Comparison of ENCODE assay signal across 9 cellular contexts in genomic region chr5:58497956-58498942, GRCh38. TPM values are rescaled to one million over a fixed set of nuclear protein-coding genes. Genes with fewer than 3 reads are reported as not detected.
DNase-seq lines count a peak whose midpoint lies in the region; ATAC-seq, FAIRE-seq and TF ChIP-seq lines count a peak whose summit lies in the region.
"Had no signal": no experiment of that assay in that cellular context is flagged by ENCODE, and none has a peak within 500 bp of the region (broad histone marks: within the 10 kb centered on the region; RNA-seq: fewer than 3 reads in every experiment).

No MANE protein-coding gene starts in this region.

- no peaks in the 10 kb centered on the region for H3K9me3 ChIP-seq in WERI-Rb-1 (ENCODE audit: severe bottlenecking)
- no peaks in the 10 kb centered on the region for H3K9me3 ChIP-seq in hepatocyte (ENCODE audit: low read depth)
- H3K9me3 ChIP-seq in smooth muscle cell (replicated peaks; ENCODE audit: low read depth) = no peaks in the 10 kb centered on the region

- H3K36me3 ChIP-seq in GM23338 (ENCODE audit: insufficient read depth) = no peaks in the 10 kb centered on the region
- no peaks in the 10 kb centered on the region for H3K36me3 ChIP-seq in WERI-Rb-1
- no peaks in the 10 kb centered on the region for H3K36me3 ChIP-seq in hepatocyte (replicated peaks; ENCODE audit: insufficient read depth, low read depth)
- no peaks in the 10 kb centered on the region for H3K36me3 ChIP-seq in smooth muscle cell (ENCODE audit: low read depth)

- H3F3A ChIP-seq in GM23338 (replicated peaks; ENCODE audit: low read depth) = no peaks in the 10 kb centered on the region
- H3F3A ChIP-seq in smooth muscle cell (ENCODE audit: low read depth) = no peaks in the 10 kb centered on the region

- no peak overlapping the region for H2AFZ ChIP-seq in GM23338
- no peak overlapping the region for H2AFZ ChIP-seq in hepatocyte
- H2AFZ ChIP-seq in smooth muscle cell (ENCODE audit: low read depth) = peak overlapping the region; percentile 10

- no peak overlapping the region for H3K4me3 ChIP-seq in GM23338
- H3K4me3 ChIP-seq in WERI-Rb-1 (ENCODE audit: low read depth, low read length) = no peak overlapping the region
- no peak overlapping the region for H3K4me3 ChIP-seq in hepatocyte
- H3K4me3 ChIP-seq in smooth muscle cell = no peak overlapping the region

- no peak overlapping the region for H3K4me3 Mint-ChIP-seq in GM23338
- H3K4me3 Mint-ChIP-seq: activated naive CD8-positive, alpha-beta T cell treated with anti-CD3 and anti-CD28 coated beads, Interleukin-2, amount 10 ng/mL, durations not matched to agents 7 days and 5 days had no signal

- WGBS in hepatocyte (ENCODE audit: low lambda C conversion rate, missing lambda C conversion rate) = 40% methylated on average over 3 of the region's 3 CpGs
- WGBS in smooth muscle cell (ENCODE audit: low lambda C conversion rate) = 44% methylated on average over 3 of the region's 3 CpGs

- H3K27ac Mint-ChIP-seq in GM23338 = no peak overlapping the region
- H3K27ac Mint-ChIP-seq: activated naive CD8-positive, alpha-beta T cell treated with anti-CD3 and anti-CD28 coated beads, Interleukin-2, amount 10 ng/mL, durations not matched to agents 7 days and 5 days had no signal

- H3K79me2 ChIP-seq in GM23338 (replicated peaks; ENCODE audit: insufficient read depth) (no peaks in the 10 kb centered on the region), hepatocyte (no peaks in the 10 kb centered on the region), smooth muscle cell (ENCODE audit: low read depth) (no peaks in the 10 kb centered on the region)

- peak; percentile 77 for DNase-seq in GM23338 (ENCODE audit: low spot score)
- DNase-seq in WERI-Rb-1 = peak; percentile 48
- peak; percentile 51 for DNase-seq in hepatocyte (ENCODE audit: low spot score)
- DNase-seq in smooth muscle cell (lab: John Stamatoyannopoulos, UW; ENCODE audit: unreplicated experiment) = peak; percentile 1
- DNase-seq: activated naive CD8-positive, alpha-beta T cell treated with anti-CD3 and anti-CD28 coated beads, Interleukin-2, amount 10 ng/mL, durations not matched to agents 7 days and 5 days had no signal

- peaks cover 9% of the 10 kb centered on the region for H3K4me1 ChIP-seq in GM23338 (ENCODE audit: insufficient read depth)
- H3K4me1 ChIP-seq in hepatocyte (ENCODE audit: insufficient read depth) = no peaks in the 10 kb centered on the region
- H3K4me1 ChIP-seq in smooth muscle cell (ENCODE audit: low read depth) = no peaks in the 10 kb centered on the region

- H3K4me2 ChIP-seq in GM23338 (no peak overlapping the region), hepatocyte (no peak overlapping the region), smooth muscle cell (no peak overlapping the region)

- H3K4me1 Mint-ChIP-seq in GM23338 = peaks cover 5% of the 10 kb centered on the region; the same call in 2 of the 3 replicates
- H3K4me1 Mint-ChIP-seq: activated naive CD8-positive, alpha-beta T cell treated with anti-CD3 and anti-CD28 coated beads, Interleukin-2, amount 10 ng/mL, durations not matched to agents 7 days and 5 days had no signal

- H3K27me3 Mint-ChIP-seq in GM23338 (ENCODE audit: insufficient read depth, low read depth, poor library complexity) = peaks cover 5% of the 10 kb centered on the region

- H3K9me2 ChIP-seq in GM23338 (ENCODE audit: insufficient read depth) (no peaks in the 10 kb centered on the region), hepatocyte (replicated peaks; ENCODE audit: insufficient read depth) (no peaks in the 10 kb centered on the region)

- ATAC-seq in GM23338 (peak; percentile 64), HG02938 (IDR thresholded peaks at IDR 0.05; ENCODE audit: unreplicated experiment) (no peak), HG02981 (IDR thresholded peaks at IDR 0.05; ENCODE audit: unreplicated experiment) (no peak), HG03108 (IDR thresholded peaks at IDR 0.05; ENCODE audit: unreplicated experiment) (no peak)

- no peak overlapping the region for H3K9ac ChIP-seq in smooth muscle cell (ENCODE audit: low read depth)

- peak; percentile 9 for FAIRE-seq in A204.1 (lab: Jason Lieb, UNC)

- H3K9me3 Mint-ChIP-seq in GM23338 = no peaks in the 10 kb centered on the region
- H3K9me3 Mint-ChIP-seq: activated naive CD8-positive, alpha-beta T cell treated with anti-CD3 and anti-CD28 coated beads, Interleukin-2, amount 10 ng/mL, durations not matched to agents 7 days and 5 days had no signal

- no peak overlapping the region for H3K27ac ChIP-seq in GM23338 (ENCODE audit: low read depth)
- H3K27ac ChIP-seq in WERI-Rb-1 = no peak overlapping the region
- no peak overlapping the region for H3K27ac ChIP-seq in hepatocyte
- no peak overlapping the region for H3K27ac ChIP-seq in smooth muscle cell (ENCODE audit: low read depth)

- H4K20me1 ChIP-seq in GM23338 (replicated peaks; ENCODE audit: insufficient read depth) = no peaks in the 10 kb centered on the region
- no peaks in the 10 kb centered on the region for H4K20me1 ChIP-seq in hepatocyte (ENCODE audit: insufficient read depth, poor library complexity, severe bottlenecking)
- H4K20me1 ChIP-seq in smooth muscle cell (ENCODE audit: low read depth) = no peaks in the 10 kb centered on the region

- no peaks in the 10 kb centered on the region for H3K27me3 ChIP-seq in GM23338 (ENCODE audit: insufficient read depth)
- H3K27me3 ChIP-seq in WERI-Rb-1 (ENCODE audit: insufficient read depth, low read depth, severe bottlenecking) = no peaks in the 10 kb centered on the region
- no peaks in the 10 kb centered on the region for H3K27me3 ChIP-seq in hepatocyte
- H3K27me3 ChIP-seq in smooth muscle cell (ENCODE audit: low read depth) = no peaks in the 10 kb centered on the region

- TF ChIP-seq CTCF in GM23338 (conservative IDR thresholded peaks at IDR 0.05; ENCODE audit: low read depth in 2 of 2) (peak; percentile 78 to 92), WERI-Rb-1 (IDR thresholded peaks at IDR 0.05; ENCODE audit: low read depth, low read length) (peak; percentile 59), hepatocyte (IDR thresholded peaks at IDR 0.05; ENCODE audit: poor library complexity) (peak; percentile 82), smooth muscle cell (IDR thresholded peaks at IDR 0.05; ENCODE audit: borderline replicate concordance, insufficient read depth, poor library complexity, severe bottlenecking) (peak; percentile 86)

- no peaks in the 10 kb centered on the region for H3K36me3 Mint-ChIP-seq in GM23338 (ENCODE audit: low read depth)
- H3K36me3 Mint-ChIP-seq: activated naive CD8-positive, alpha-beta T cell treated with anti-CD3 and anti-CD28 coated beads, Interleukin-2, amount 10 ng/mL, durations not matched to agents 7 days and 5 days had no signal

TF ChIP-seq in GM23338, 12 proteins besides CTCF, POLR2A, EP300 and RAD21 (continues in another document):
- no peak for TF ChIP-seq ZNF114 (CRISPR knock-in tag; IDR thresholded peaks at IDR 0.05)
- no peak for TF ChIP-seq EZH2phosphoT487 (IDR thresholded peaks at IDR 0.05; ENCODE audit: unreplicated experiment)
- TF ChIP-seq JUNB (IDR thresholded peaks at IDR 0.05; ENCODE audit: unreplicated experiment) = no peak
- no peak for TF ChIP-seq STAT1 (IDR thresholded peaks at IDR 0.05; ENCODE audit: unreplicated experiment)

RNA-seq across cellular contexts. Expression of gene GAPT, which starts 7.0 kb away (rescaled TPM):
- not detected in 2 replicates for total RNA-seq in GM23338 (2014; rRNA removed; shearing (Covaris generic))
- polyA plus RNA-seq in GM23338 (2016; fragmentation: Nextera tagmentation; extraction: Ambion mirVana) (not detected in 2 replicates), hepatocyte (not detected in 2 replicates), smooth muscle cell (not detected in 2 replicates)
- total RNA-seq in hepatocyte (not detected in 2 replicates), smooth muscle cell (not detected in 2 replicates)

RNA-seq across cellular contexts. Expression of gene PLK2, which starts 38.4 kb away (rescaled TPM):
- total RNA-seq in GM23338 (2014; rRNA removed; shearing (Covaris generic)) = 29.4 and 30.0 TPM in 2 replicates
- polyA plus RNA-seq in GM23338 (2016; fragmentation: Nextera tagmentation; extraction: Ambion mirVana) (12.0 and 13.5 TPM in 2 replicates), hepatocyte (96.2 and 98.0 TPM in 2 replicates), smooth muscle cell (175 and 245 TPM in 2 replicates)
- total RNA-seq in hepatocyte (183 and 186 TPM in 2 replicates), smooth muscle cell (425 and 435 TPM in 2 replicates)

Comparison
In these comparisons a context has a peak if more than half of its experiments do, and no peak if none do; other contexts are left out.
1. DNase-seq: peak in every context shown above with its lines; median percentile 77 in GM23338; 51 in hepatocyte; 48 in WERI-Rb-1; 1 in smooth muscle cell.